In the genomic region with DNA sequence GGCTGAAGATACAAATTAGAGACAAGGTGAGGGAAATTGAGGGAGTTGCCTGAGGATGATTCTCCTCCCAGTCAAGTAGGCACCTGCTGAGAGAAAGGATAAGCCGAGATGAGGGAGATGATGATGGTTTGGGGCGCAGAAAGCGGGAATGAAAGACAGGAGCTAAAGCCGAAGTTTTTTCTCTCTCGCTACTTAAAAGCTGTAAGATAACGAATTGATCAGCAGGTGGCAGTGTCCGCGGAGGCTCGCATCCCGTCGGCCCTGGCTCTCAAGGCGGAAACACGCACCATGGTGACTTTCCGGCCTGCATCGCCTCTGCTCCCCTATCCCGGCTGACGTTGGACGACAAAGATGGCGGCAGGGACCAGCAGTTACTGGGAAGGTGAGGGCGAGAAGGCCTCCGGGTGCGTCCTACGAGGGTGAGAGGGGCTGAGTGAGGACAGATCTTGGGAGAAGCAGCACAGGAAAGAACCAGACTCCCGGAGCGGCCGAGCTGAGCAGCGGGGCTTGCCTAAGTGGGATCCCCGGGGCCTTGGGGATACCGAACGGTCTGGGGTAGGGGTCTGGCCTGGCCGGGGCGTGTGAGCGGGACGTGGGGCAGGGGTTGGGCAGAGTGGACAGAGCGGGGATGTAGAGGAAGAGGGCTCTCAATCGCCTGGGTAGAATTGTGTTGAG, we compare ENCODE assay signal across 8 cellular contexts. TPM values are rescaled to one million over a fixed set of nuclear protein-coding genes. Genes with fewer than 3 reads are reported as not detected.
DNase-seq lines count a peak whose midpoint lies in the region; ATAC-seq and TF ChIP-seq lines count a peak whose summit lies in the region.

A gene (plus strand): TSS at position 326 of the 675 bp plus-strand sequence. CDS start 26 bp downstream, at position 352.

- peak within 1 kb of the TSS; percentile 97 to 99 for H3K27ac Mint-ChIP-seq in T-cell

- H3K23ac ChIP-seq in trophoblast cell (ENCODE audit: low read length) = no peak within 1 kb of the TSS

- H3K36me3 Mint-ChIP-seq in T-cell = peaks cover 12% of the 10 kb centered on the region

- peak; percentile 78 for TF ChIP-seq POLR2A in transverse colon (IDR thresholded peaks at IDR 0.05)

- peak within 1 kb of the TSS; percentile 93 for H4K8ac ChIP-seq in trophoblast cell (ENCODE audit: low read depth, low read length)

- H3K36me3 ChIP-seq in trophoblast cell (ENCODE audit: control insufficient read depth in 1 of 2, insufficient read depth in 2 of 2, low read length in 2 of 2) (peaks cover 11 to 12% of the 10 kb centered on the region in 2 experiments), transverse colon (peaks cover 0 to 16% (median 7%) of the 10 kb centered on the region in 4 donors)

- peak within 1 kb of the TSS; percentile 80 for H2AFZ ChIP-seq in trophoblast cell (ENCODE audit: insufficient read depth, low read length, poor library complexity)

- H3K79me2 ChIP-seq in trophoblast cell (ENCODE audit: control insufficient read depth, insufficient read depth, low read length, poor library complexity) = peaks cover 6% of the 10 kb centered on the region

- CTCF ChIA-PET in T-cell (lab: Charles Lee) = interaction anchor here in 1 of 2 donors (0.6 to 1.9 kb wide), 9 partner anchors 9 to 1087 kb away, joined by 3 to 13 read pairs (median 4); a partner anchor contains a TSS

- H3K27ac ChIP-seq in adipose tissue (ENCODE audit: low read depth, low read length) = peak within 1 kb of the TSS; percentile 60
- H3K27ac ChIP-seq in trophoblast cell (ENCODE audit: low read depth, low read length) = peak within 1 kb of the TSS; percentile 7
- peak within 1 kb of the TSS; percentile 85 to 95 (median 92) for H3K27ac ChIP-seq in transverse colon

- H3K4me3 ChIP-seq in GM12875 (ENCODE audit: low read depth, low read length) (peak within 1 kb of the TSS; percentile 97), trophoblast cell (ENCODE audit: low read depth, low read length) (peak within 1 kb of the TSS; percentile 85), transverse colon (peak within 1 kb of the TSS; percentile 66 to 96 (median 86))

- H3K18ac ChIP-seq in trophoblast cell (ENCODE audit: low read length) = peak within 1 kb of the TSS; percentile 60

- intact Hi-C loops in cardiac septum (cut with DNase I) (loop anchor here (2.0 to 5.0 kb wide), 3 partner anchors 100 to 360 kb away; a partner anchor contains a TSS), transverse colon (cut with DNase I; ENCODE audit: low total_unique reads) (no loop called here)

- H3K14ac ChIP-seq in trophoblast cell (ENCODE audit: low read length) = peak within 1 kb of the TSS; percentile 44

- in situ Hi-C loops in transverse colon (cut with MboI; ENCODE audit: low pct_ligation_motif_present in 1 of 4, low pct_unique_long_range_greater_than_20kb in 1 of 4, low sequenced_read_pairs in 3 of 4) = loop anchor here in 1 of 4 donors (25.0 kb wide), 1 partner anchor 235 kb away; no protein-coding TSS in a partner anchor

- peak within 1 kb of the TSS; percentile 70 for H3K4me2 ChIP-seq in trophoblast cell (ENCODE audit: low read length)

- peak within 1 kb of the TSS; percentile 94 to 99 (median 98) for H3K4me3 Mint-ChIP-seq in T-cell

- TF ChIP-seq CTCF in GM12875 (IDR thresholded peaks at IDR 0.05; ENCODE audit: borderline replicate concordance, insufficient read depth, low read depth, low read length) = peak; percentile 73
- peak; percentile 66 to 83 (median 72) for TF ChIP-seq CTCF in transverse colon (IDR thresholded peaks at IDR 0.05)

- 0% methylated on average over 36 of the region's 36 CpGs for WGBS in adipose tissue, 3 donors
- no CpG with 5 or more reads among the region's 36 CpGs for WGBS in trophoblast cell (ENCODE audit: extremely low coverage, insufficient coverage, insufficient read length)
- WGBS in transverse colon (ENCODE audit: low coverage in 1 of 2), 2 donors = 0 to 2% methylated on average over 20 to 36 of the region's 36 CpGs

- no peaks in the 10 kb centered on the region for H3K9me3 ChIP-seq in trophoblast cell (ENCODE audit: insufficient read depth, low read depth, low read length)
- no peaks in the 10 kb centered on the region for H3K9me3 ChIP-seq in transverse colon

- peaks cover 43 to 50% (median 45%) of the 10 kb centered on the region in 3 donors for H3K4me1 Mint-ChIP-seq in T-cell

- peaks cover 9% of the 10 kb centered on the region for H3K79me1 ChIP-seq in trophoblast cell (ENCODE audit: low read length)

- ATAC-seq in HG02763 (IDR thresholded peaks at IDR 0.05; ENCODE audit: unreplicated experiment) = peak; percentile 98
- peak; percentile 98 to 100 (median 100) for ATAC-seq in T-cell (replicated peaks in 1 of 4)

- TF ChIP-seq EP300 in transverse colon (IDR thresholded peaks at IDR 0.05; ENCODE audit: low read depth) = no peak

- peaks cover 0 to 3% of the 10 kb centered on the region in 2 donors for H3K27me3 Mint-ChIP-seq in T-cell

- H3K4ac ChIP-seq in trophoblast cell (ENCODE audit: low read depth, low read length) = peak within 1 kb of the TSS; percentile 64

- no peak within 1 kb of the TSS for H2BK12ac ChIP-seq in trophoblast cell (ENCODE audit: low read length)

- H3K27me3 ChIP-seq in trophoblast cell (ENCODE audit: insufficient read depth, low read length) = no peaks in the 10 kb centered on the region
- H3K27me3 ChIP-seq in transverse colon = peaks cover 4% of the 10 kb centered on the region

- peak within 1 kb of the TSS; percentile 82 for H4K12ac ChIP-seq in trophoblast cell (ENCODE audit: low read depth, low read length)

- H3K4me1 ChIP-seq in trophoblast cell (ENCODE audit: control insufficient read depth in 1 of 2, insufficient read depth in 2 of 2, low read length in 2 of 2) (no peaks in the 10 kb centered on the region), transverse colon (peaks cover 0 to 25% (median 17%) of the 10 kb centered on the region in 4 donors)

- H2BK120ac ChIP-seq in trophoblast cell (ENCODE audit: insufficient read depth, low read length, poor library complexity) = peak within 1 kb of the TSS; percentile 56

- H3K9me3 Mint-ChIP-seq in T-cell = no peaks in the 10 kb centered on the region

- DNase-seq in NCI-H1417 treated with DMSO at 0.1 percent for 48 hours (lab: John Stamatoyannopoulos, UW) (peak; percentile 64), T-cell (peak; percentile 77 to 93 (median 89)), cardiac septum (ENCODE audit: low spot score) (peak; percentile 98), trophoblast cell (peak; percentile 95 to 99), transverse colon (peak; percentile 95)

- H3K9ac ChIP-seq in trophoblast cell (ENCODE audit: low read length) = peak within 1 kb of the TSS; percentile 96

- POLR2A ChIA-PET in T-cell (lab: Charles Lee) = interaction anchor here in 1 of 2 donors (0.5 to 1.0 kb wide), 4 partner anchors 12 to 258 kb away, joined by 3 to 4 read pairs (median 3); no protein-coding TSS in a partner anchor

- H4K91ac ChIP-seq in trophoblast cell (ENCODE audit: low read depth, low read length) = peak within 1 kb of the TSS; percentile 78

- peak within 1 kb of the TSS; percentile 62 for H2BK5ac ChIP-seq in trophoblast cell (ENCODE audit: low read depth, low read length, poor library complexity)

- H2AK5ac ChIP-seq in trophoblast cell (ENCODE audit: low read length) = peak within 1 kb of the TSS; percentile 5

RNA-seq across cellular contexts. Expression of the gene that starts here (rescaled TPM):
- total RNA-seq in T-cell (10 to 100 TPM; 47.7 to 56.3 (median 49.6) TPM), cardiac septum (35.3 TPM), transverse colon (10 to 100 TPM; 27.3 to 56.1 (median 42.1) TPM)
- polyA plus RNA-seq in adipose tissue = 10 to 100 TPM; 13.4 to 17.5 (median 14.2) TPM
- polyA plus RNA-seq in trophoblast cell (2013) = 28.4 and 30.1 TPM in 2 replicates

Comparison
In these comparisons a context has a peak if more than half of its experiments do, and no peak if none do; other contexts are left out.
1. Peak in every context shown above with its lines: DNase-seq, ATAC-seq, H3K4me3 ChIP-seq and H3K27ac ChIP-seq.
2. H3K27ac ChIP-seq: peak in every context shown above with its lines; median percentile 92 in transverse colon; 60 in adipose tissue; 7 in trophoblast cell.